ENCODE assay signal across 14 cellular contexts in the genomic region with DNA sequence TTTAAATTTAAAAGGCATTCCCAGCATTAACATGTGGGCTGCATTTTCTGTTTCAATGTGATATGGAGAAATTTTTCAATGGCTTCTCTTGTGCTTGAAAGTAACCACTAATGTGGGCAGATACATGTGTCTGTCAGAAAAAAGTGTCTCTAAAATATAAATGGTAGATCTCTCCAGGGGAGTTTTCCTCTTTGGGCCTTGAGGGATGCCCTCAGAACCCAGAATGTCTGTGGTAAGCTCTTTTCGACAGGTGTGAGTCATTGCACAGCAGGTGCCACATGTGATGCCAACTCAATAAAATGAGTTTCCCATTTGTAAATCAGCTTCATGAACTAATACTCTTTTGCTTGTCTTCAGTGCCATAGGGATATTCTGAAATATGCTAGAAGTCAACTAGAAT.
DNase-seq lines count a peak whose midpoint lies in the region; ATAC-seq and TF ChIP-seq lines count a peak whose summit lies in the region.
"Had no signal": no experiment of that assay in that cellular context is flagged by ENCODE, and none has a peak within 500 bp of the region (broad histone marks: within the 10 kb centered on the region; RNA-seq: fewer than 3 reads in every experiment).

No MANE protein-coding gene starts in this region.

- POLR2A ChIA-PET in Panc1 (lab: Charles Lee), result no interaction called here

- 15% methylated on average over 1 of the region's 1 CpG for WGBS in HUES64
- 71% methylated on average over 1 of the region's 1 CpG; no CpG with 5 or more reads in 1 of the 2 donors for WGBS in transverse colon (ENCODE audit: low coverage in 1 of 2), 2 donors

- H3K27me3 ChIP-seq in HUES64 (ENCODE audit: insufficient read depth, low read length) (no peaks in the 10 kb centered on the region), Panc1 (ENCODE audit: control insufficient read depth, insufficient read depth, low read length) (no peaks in the 10 kb centered on the region), HAP-1 (ENCODE audit: low read depth) (no peaks in the 10 kb centered on the region), transverse colon (no peaks in the 10 kb centered on the region)
- H3K27me3 ChIP-seq: ascending aorta, vagina had no signal

- peak; percentile 14 for DNase-seq in ELR (ENCODE audit: low read depth)
- peak; percentile 27 for DNase-seq in Panc1 (ENCODE audit: low read depth, low spot score)
- peak; percentile 31 for DNase-seq in iPS-NIHi11 (ENCODE audit: low spot score)
- no peak for DNase-seq in HAP-1 (ENCODE audit: low spot score in 2 of 2)
- DNase-seq in transverse colon, result no peak
- DNase-seq: activated effector memory CD4-positive, alpha-beta T cell treated with Interleukin-2 at 50 U/mL for 16 hours; dermis blood vessel endothelial cell; NCI-H526; stimulated activated naive CD4-positive, alpha-beta T cell had no signal

- H3K9me3 ChIP-seq in HUES64 (ENCODE audit: insufficient read depth, low read depth, low read length) (no peaks in the 10 kb centered on the region), Panc1 (ENCODE audit: control insufficient read depth, insufficient read depth, low read depth, low read length) (no peaks in the 10 kb centered on the region), HAP-1 (no peaks in the 10 kb centered on the region), transverse colon (no peaks in the 10 kb centered on the region)
- H3K9me3 ChIP-seq: ascending aorta, vagina had no signal

- TF ChIP-seq CTCF in Panc1 (IDR thresholded peaks at IDR 0.05) (no peak), transverse colon (IDR thresholded peaks at IDR 0.05) (no peak)

- H3K36me3 ChIP-seq in HUES64 (ENCODE audit: insufficient read depth, low read length) (no peaks in the 10 kb centered on the region), Panc1 (ENCODE audit: control insufficient read depth, insufficient read depth, low read length) (no peaks in the 10 kb centered on the region), HAP-1 (replicated peaks) (no peaks in the 10 kb centered on the region), transverse colon (no peaks in the 10 kb centered on the region)
- H3K36me3 ChIP-seq: ascending aorta, vagina had no signal

- peak overlapping the region; percentile 79 for H3K27ac ChIP-seq in HUES64 (ENCODE audit: low read depth, low read length)
- H3K27ac ChIP-seq in Panc1 (ENCODE audit: low read length), result no peak overlapping the region
- no peak overlapping the region for H3K27ac ChIP-seq in transverse colon
- H3K27ac ChIP-seq: ascending aorta, vagina had no signal

- CTCF ChIA-PET in Panc1 (lab: Charles Lee), result no interaction called here

- no TSS peak for BruUV-seq in Panc1 (replicated peaks; lab: Mats Ljungman, UMichigan)

- H3K4me1 ChIP-seq in HUES64 (ENCODE audit: insufficient read depth, low read length) (peaks cover 67% of the 10 kb centered on the region), Panc1 (ENCODE audit: control insufficient read depth, insufficient read depth, low read length) (peaks cover 9% of the 10 kb centered on the region; the same call in 1 of the 2 replicates), HAP-1 (peaks cover 26% of the 10 kb centered on the region), transverse colon (no peaks in the 10 kb centered on the region)
- H3K4me1 ChIP-seq: ascending aorta, vagina had no signal

- no peak overlapping the region for H3K9ac ChIP-seq in HUES64 (ENCODE audit: low read depth, low read length)

- TF ChIP-seq EP300 in transverse colon (IDR thresholded peaks at IDR 0.05; ENCODE audit: low read depth), result no peak

- H3K4me3 ChIP-seq in HUES64 (ENCODE audit: low read length), result peak overlapping the region; percentile 0; the same call in 1 of the 2 replicates
- no peak overlapping the region for H3K4me3 ChIP-seq in Panc1 (ENCODE audit: low read depth in 2 of 2, low read length in 2 of 2)
- no peak overlapping the region for H3K4me3 ChIP-seq in HAP-1
- no peak overlapping the region for H3K4me3 ChIP-seq in transverse colon
- H3K4me3 ChIP-seq: ascending aorta, vagina had no signal

- intact Hi-C loops in Panc1 (cut with micrococcal nuclease; ENCODE audit: unreplicated experiment), result no loop called here
- intact Hi-C loops in transverse colon (cut with DNase I; ENCODE audit: low total_unique reads), result no loop called here

- peak; percentile 62; the same call in 1 of the 2 replicates for ATAC-seq in Panc1
- no peak for ATAC-seq in HG03378 (IDR thresholded peaks at IDR 0.05; ENCODE audit: unreplicated experiment)
- ATAC-seq: sciatic nerve had no signal

- in situ Hi-C loops in Panc1 (cut with HindIII; ENCODE audit: low pct_unique_long_range_greater_than_20kb, low sequenced_read_pairs) (no loop called here), HAP-1 (cut with MboI; ENCODE audit: low sequenced_read_pairs) (no loop called here), transverse colon (cut with MboI; ENCODE audit: low pct_ligation_motif_present in 1 of 4, low pct_unique_long_range_greater_than_20kb in 1 of 4, low sequenced_read_pairs in 3 of 4) (no loop called here)

- TF ChIP-seq POLR2A in transverse colon (IDR thresholded peaks at IDR 0.05), result no peak

Comparison
In these comparisons a context has a peak if more than half of its experiments do, and no peak if none do; other contexts are left out.
1. DNase-seq: peak in ELR (single experiment), Panc1 (single experiment) and iPS-NIHi11 (single experiment); none in HAP-1 (0 of 2) and transverse colon (single experiment).